In genomic region chr5:91339053-91339710, GRCh38 we compare ENCODE assay signal across 18 cellular contexts. TPM values are rescaled to one million over a fixed set of nuclear protein-coding genes. Genes with fewer than 3 reads are reported as not detected.
DNase-seq lines count a peak whose midpoint lies in the region; ATAC-seq and TF ChIP-seq lines count a peak whose summit lies in the region.
"Had no signal": no experiment of that assay in that cellular context is flagged by ENCODE, and none has a peak within 500 bp of the region (broad histone marks: within the 10 kb centered on the region; RNA-seq: fewer than 3 reads in every experiment).

No MANE protein-coding gene starts in this region.

- TF ChIP-seq CTCF in foreskin fibroblast (IDR thresholded peaks at IDR 0.05; ENCODE audit: low read depth, low read length) = no peak
- no peak for TF ChIP-seq CTCF in CD4-positive, alpha-beta T cell (IDR thresholded peaks at IDR 0.05)

- H3K27me3 Mint-ChIP-seq in activated naive CD4-positive, alpha-beta T cell treated with anti-CD3 and anti-CD28 coated beads, Interleukin-2, amount 50 U/mL, for 24 hours = no peaks in the 10 kb centered on the region
- no peaks in the 10 kb centered on the region for H3K27me3 Mint-ChIP-seq in CD4-positive, alpha-beta T cell
- no peaks in the 10 kb centered on the region for H3K27me3 Mint-ChIP-seq in activated CD4-positive, alpha-beta T cell treated with anti-CD3 and anti-CD28 coated beads for 36 hours

- CTCF ChIA-PET in CD4-positive, alpha-beta T cell (lab: Charles Lee) = no interaction called here
- CTCF ChIA-PET in activated CD4-positive, alpha-beta T cell treated with anti-CD3 and anti-CD28 coated beads for 36 hours (lab: Charles Lee) = no interaction called here

- POLR2A ChIA-PET in CD4-positive, alpha-beta T cell (lab: Charles Lee) = no interaction called here
- POLR2A ChIA-PET in activated CD4-positive, alpha-beta T cell treated with anti-CD3 and anti-CD28 coated beads for 36 hours (lab: Charles Lee) = no interaction called here

- intact Hi-C loops in CD4-positive, alpha-beta T cell (cut with DNase I, micrococcal nuclease) = no loop called here
- intact Hi-C loops in activated CD4-positive, alpha-beta T cell treated with anti-CD3 and anti-CD28 coated beads for 36 hours (cut with DNase I, micrococcal nuclease) = no loop called here

- ATAC-seq in activated naive CD4-positive, alpha-beta T cell treated with anti-CD3 and anti-CD28 coated beads, Interleukin-2, amount 50 U/mL, for 72 hours = no peak
- ATAC-seq in SK-N-SH treated with all-trans-retinoic acid at 6 μM for 48 hours (peak; percentile 75), GM19397 (IDR thresholded peaks at IDR 0.05; ENCODE audit: unreplicated experiment) (no peak)
- no peak for ATAC-seq in CD4-positive, alpha-beta T cell (ENCODE audit: poor library complexity)
- no peak for ATAC-seq in activated CD4-positive, alpha-beta T cell treated with anti-CD3 and anti-CD28 coated beads for 36 hours
- ATAC-seq: activated T-cell treated with anti-CD3 and anti-CD28 coated beads, Interleukin-2, amount 50 U/mL, for 72 hours; lower lobe of right lung had no signal

- H3K27ac Mint-ChIP-seq in activated naive CD4-positive, alpha-beta T cell treated with anti-CD3 and anti-CD28 coated beads, Interleukin-2, amount 50 U/mL, for 24 hours = peak overlapping the region; percentile 14
- no peak overlapping the region for H3K27ac Mint-ChIP-seq in activated naive CD4-positive, alpha-beta T cell treated with anti-CD3 and anti-CD28 coated beads, Interleukin-2, amount 50 U/mL, for 72 hours
- no peak overlapping the region for H3K27ac Mint-ChIP-seq in CD4-positive, alpha-beta T cell
- H3K27ac Mint-ChIP-seq in activated CD4-positive, alpha-beta T cell treated with anti-CD3 and anti-CD28 coated beads for 36 hours = no peak overlapping the region
- H3K27ac Mint-ChIP-seq: activated T-cell treated with anti-CD3 and anti-CD28 coated beads, Interleukin-2, amount 50 U/mL, for 72 hours; T-helper 1 cell treated with Interleukin-12 subunit alpha and Interleukin-12 subunit beta and Interleukin-4 antibody, amounts not matched to agents 30 μg/mL and 1 μg/mL, for 36 hours had no signal

- no peaks in the 10 kb centered on the region for H3K27me3 ChIP-seq in CD4-positive, alpha-beta T cell (ENCODE audit: control insufficient read depth, insufficient read depth, low read length)

- DNase-seq in activated naive CD4-positive, alpha-beta T cell treated with anti-CD3 and anti-CD28 coated beads, Interleukin-2, amount 50 U/mL, for 72 hours (ENCODE audit: low spot score in 2 of 2) = no peak
- DNase-seq in foreskin fibroblast = peak; percentile 38 to 62
- DNase-seq in superior temporal gyrus (ENCODE audit: extremely low spot score) = peak; percentile 75
- DNase-seq in CD4-positive, alpha-beta T cell = no peak
- DNase-seq in activated CD4-positive, alpha-beta T cell treated with anti-CD3 and anti-CD28 coated beads for 36 hours = no peak
- DNase-seq: activated CD4-positive, alpha-beta T cell treated with anti-CD3 and anti-CD28 coated beads, Interleukin-2, amount 50 U/mL, for 1 hour; activated T-cell treated with anti-CD3 and anti-CD28 coated beads, Interleukin-2, amount 50 U/mL, for 72 hours; effector memory CD4-positive, alpha-beta T cell; KBM-7; lower lobe of right lung; NCI-H1694 treated with DMSO at 0.1 percent for 48 hours; NCI-H510A treated with DMSO at 0.1 percent for 48 hours; nephron progenitor cell had no signal

- H3K9me3 Mint-ChIP-seq in activated naive CD4-positive, alpha-beta T cell treated with anti-CD3 and anti-CD28 coated beads, Interleukin-2, amount 50 U/mL, for 24 hours = no peaks in the 10 kb centered on the region
- no peaks in the 10 kb centered on the region for H3K9me3 Mint-ChIP-seq in activated naive CD4-positive, alpha-beta T cell treated with anti-CD3 and anti-CD28 coated beads, Interleukin-2, amount 50 U/mL, for 72 hours
- H3K9me3 Mint-ChIP-seq in CD4-positive, alpha-beta T cell = no peaks in the 10 kb centered on the region
- no peaks in the 10 kb centered on the region for H3K9me3 Mint-ChIP-seq in activated CD4-positive, alpha-beta T cell treated with anti-CD3 and anti-CD28 coated beads for 36 hours (ENCODE audit: low read depth)
- H3K9me3 Mint-ChIP-seq: activated T-cell treated with anti-CD3 and anti-CD28 coated beads, Interleukin-2, amount 50 U/mL, for 72 hours; T-helper 1 cell treated with Interleukin-12 subunit alpha and Interleukin-12 subunit beta and Interleukin-4 antibody, amounts not matched to agents 30 μg/mL and 1 μg/mL, for 36 hours had no signal

- H3K27ac ChIP-seq in CD4-positive, alpha-beta T cell (ENCODE audit: low read depth, low read length) = no peak overlapping the region
- H3K27ac ChIP-seq: 22Rv1, lower lobe of right lung had no signal

- no peak overlapping the region for H3K4me3 Mint-ChIP-seq in activated naive CD4-positive, alpha-beta T cell treated with anti-CD3 and anti-CD28 coated beads, Interleukin-2, amount 50 U/mL, for 24 hours
- H3K4me3 Mint-ChIP-seq in CD4-positive, alpha-beta T cell = no peak overlapping the region
- H3K4me3 Mint-ChIP-seq in activated CD4-positive, alpha-beta T cell treated with anti-CD3 and anti-CD28 coated beads for 36 hours = no peak overlapping the region
- H3K4me3 Mint-ChIP-seq: activated T-cell treated with anti-CD3 and anti-CD28 coated beads, Interleukin-2, amount 50 U/mL, for 72 hours; nephron progenitor cell; T-helper 1 cell treated with Interleukin-12 subunit alpha and Interleukin-12 subunit beta and Interleukin-4 antibody, amounts not matched to agents 30 μg/mL and 1 μg/mL, for 36 hours had no signal

- H3K4me3 ChIP-seq in foreskin fibroblast (ENCODE audit: low read depth in 1 of 2, low read length in 2 of 2) = no peak overlapping the region
- H3K4me3 ChIP-seq: lower lobe of right lung had no signal

- no peaks in the 10 kb centered on the region for H3K4me1 Mint-ChIP-seq in activated naive CD4-positive, alpha-beta T cell treated with anti-CD3 and anti-CD28 coated beads, Interleukin-2, amount 50 U/mL, for 24 hours
- H3K4me1 Mint-ChIP-seq in CD4-positive, alpha-beta T cell (ENCODE audit: low read depth) = no peaks in the 10 kb centered on the region
- no peaks in the 10 kb centered on the region for H3K4me1 Mint-ChIP-seq in activated CD4-positive, alpha-beta T cell treated with anti-CD3 and anti-CD28 coated beads for 36 hours
- H3K4me1 Mint-ChIP-seq: nephron progenitor cell had no signal

- H3K36me3 Mint-ChIP-seq in activated naive CD4-positive, alpha-beta T cell treated with anti-CD3 and anti-CD28 coated beads, Interleukin-2, amount 50 U/mL, for 24 hours = no peaks in the 10 kb centered on the region
- H3K36me3 Mint-ChIP-seq in activated naive CD4-positive, alpha-beta T cell treated with anti-CD3 and anti-CD28 coated beads, Interleukin-2, amount 50 U/mL, for 72 hours = no peaks in the 10 kb centered on the region
- no peaks in the 10 kb centered on the region for H3K36me3 Mint-ChIP-seq in CD4-positive, alpha-beta T cell (ENCODE audit: low read depth)
- no peaks in the 10 kb centered on the region for H3K36me3 Mint-ChIP-seq in activated CD4-positive, alpha-beta T cell treated with anti-CD3 and anti-CD28 coated beads for 36 hours (ENCODE audit: low read depth)

- no peaks in the 10 kb centered on the region for H3K9me3 ChIP-seq in CD4-positive, alpha-beta T cell (ENCODE audit: control insufficient read depth, low read length)
- H3K9me3 ChIP-seq: lower lobe of right lung had no signal

TF ChIP-seq in SK-N-SH treated with all-trans-retinoic acid at 6 μM for 48 hours, 23 proteins besides CTCF, POLR2A, EP300 and RAD21 (continues in another document):
- TF ChIP-seq TSHZ2 (CRISPR knock-in tag; IDR thresholded peaks at IDR 0.05) (no peak), GLIS3 (CRISPR knock-in tag; IDR thresholded peaks at IDR 0.05) (no peak), RARB (CRISPR knock-in tag; IDR thresholded peaks at IDR 0.05) (no peak), ZC3H10 (CRISPR knock-in tag; IDR thresholded peaks at IDR 0.05) (no peak), OSR1 (CRISPR knock-in tag; IDR thresholded peaks at IDR 0.05) (no peak), ISL1 (CRISPR knock-in tag; IDR thresholded peaks at IDR 0.05) (peak; percentile 91), CREB5 (CRISPR knock-in tag; IDR thresholded peaks at IDR 0.05; ENCODE audit: low read depth) (no peak), PPARA (CRISPR knock-in tag; IDR thresholded peaks at IDR 0.05; ENCODE audit: borderline replicate concordance) (no peak)

RNA-seq across cellular contexts. Expression of gene ARRDC3, which starts 43.9 kb away (rescaled TPM):
- total RNA-seq in activated naive CD4-positive, alpha-beta T cell treated with anti-CD3 and anti-CD28 coated beads, Interleukin-2, amount 50 U/mL, for 72 hours = 10 to 100 TPM; 10.4 to 49.4 TPM
- 100 to 1,000 TPM; 273 to 284 TPM for total RNA-seq in CD4-positive, alpha-beta T cell
- total RNA-seq in activated CD4-positive, alpha-beta T cell treated with anti-CD3 and anti-CD28 coated beads for 36 hours = 10 to 100 TPM; 21.7 to 21.9 TPM

Comparison
In these comparisons a context has a peak if more than half of its experiments do, and no peak if none do; other contexts are left out.
1. DNase-seq: peak in foreskin fibroblast (2 of 2) and superior temporal gyrus (single experiment); none in activated naive CD4-positive, alpha-beta T cell treated with anti-CD3 and anti-CD28 coated beads, Interleukin-2, amount 50 U/mL, for 72 hours (0 of 2), CD4-positive, alpha-beta T cell (0 of 10) and activated CD4-positive, alpha-beta T cell treated with anti-CD3 and anti-CD28 coated beads for 36 hours (single experiment).
2. RNA of gene ARRDC3, which starts 43.9 kb away (total RNA-seq): 273 to 284 TPM in CD4-positive, alpha-beta T cell; 10.4 to 49.4 TPM in activated naive CD4-positive, alpha-beta T cell treated with anti-CD3 and anti-CD28 coated beads, Interleukin-2, amount 50 U/mL, for 72 hours and 21.7 to 21.9 TPM in activated CD4-positive, alpha-beta T cell treated with anti-CD3 and anti-CD28 coated beads for 36 hours; every median in the first group is over 4 times any median in the second.